Comparison of ENCODE assay signal across 8 cellular contexts in genomic region chr16:87487361-87487924, GRCh38. TPM values are rescaled to one million over a fixed set of nuclear protein-coding genes. Genes with fewer than 3 reads are reported as not detected.
DNase-seq lines count a peak whose midpoint lies in the region; ATAC-seq and TF ChIP-seq lines count a peak whose summit lies in the region.

No MANE protein-coding gene starts in this region.

- peaks cover 17% of the 10 kb centered on the region for H3K79me1 ChIP-seq in neuronal stem cell (ENCODE audit: low read depth, low read length)

- H3K4me3 ChIP-seq in HAP-1 = no peak overlapping the region
- peak overlapping the region; percentile 37 to 51 for H3K4me3 ChIP-seq in esophagus (ENCODE audit: low read depth in 1 of 2, low read length in 2 of 2)
- peak overlapping the region in 1 of 2 donors; percentile 41 for H3K4me3 ChIP-seq in neuronal stem cell (ENCODE audit: low read length in 2 of 2)
- H3K4me3 ChIP-seq in prostate gland = no peak overlapping the region

- ATAC-seq in GM21576 (IDR thresholded peaks at IDR 0.05; ENCODE audit: unreplicated experiment) (no peak), HG03457 (IDR thresholded peaks at IDR 0.05; ENCODE audit: unreplicated experiment) (no peak)

- 32 to 37% methylated on average over 24 of the region's 24 CpGs for WGBS in esophagus, 2 donors
- no CpG with 5 or more reads among the region's 24 CpGs for WGBS in neuronal stem cell (ENCODE audit: extremely low coverage in 2 of 2, insufficient read length in 2 of 2, insufficient replicate concordance in 1 of 2), 2 donors
- WGBS in prostate gland = 53% methylated on average over 24 of the region's 24 CpGs

- H3K27ac ChIP-seq in esophagus (ENCODE audit: low read depth in 2 of 2, low read length in 1 of 2) (peak overlapping the region; percentile 45 to 73), neuronal stem cell (replicated peaks; ENCODE audit: low read length) (no peak overlapping the region), prostate gland (no peak overlapping the region)

- H2BK12ac ChIP-seq in neuronal stem cell (ENCODE audit: low read length) = no peak overlapping the region

- H3K23ac ChIP-seq in neuronal stem cell (ENCODE audit: low read depth, low read length, poor library complexity) = peak overlapping the region; percentile 15

- H3K18ac ChIP-seq in neuronal stem cell (ENCODE audit: low read length) = no peak overlapping the region

- in situ Hi-C loops in HAP-1 (cut with MboI; ENCODE audit: low sequenced_read_pairs) = no loop called here

- H2BK5ac ChIP-seq in neuronal stem cell (ENCODE audit: low read length) = no peak overlapping the region

- H2BK15ac ChIP-seq in neuronal stem cell (ENCODE audit: low read length) = no peak overlapping the region

- no peaks in the 10 kb centered on the region for H3K27me3 ChIP-seq in HAP-1 (ENCODE audit: low read depth)
- no peaks in the 10 kb centered on the region for H3K27me3 ChIP-seq in esophagus (ENCODE audit: control insufficient read depth in 1 of 2, insufficient read depth in 2 of 2, low read length in 2 of 2)
- H3K27me3 ChIP-seq in neuronal stem cell (ENCODE audit: control insufficient read depth in 3 of 3, insufficient read depth in 3 of 3, low read depth in 1 of 3, low read length in 3 of 3) = no peaks in the 10 kb centered on the region
- H3K27me3 ChIP-seq in prostate gland (replicated peaks; ENCODE audit: insufficient read depth) = no peaks in the 10 kb centered on the region

- peak overlapping the region; percentile 43 for H3K4me2 ChIP-seq in neuronal stem cell (ENCODE audit: insufficient read depth, low read length, poor library complexity, severe bottlenecking)

- peak overlapping the region; percentile 96 for H4K91ac ChIP-seq in neuronal stem cell (ENCODE audit: low read depth, low read length, poor library complexity)

- no peaks in the 10 kb centered on the region for H3K9me3 ChIP-seq in HAP-1
- no peaks in the 10 kb centered on the region for H3K9me3 ChIP-seq in esophagus (ENCODE audit: control insufficient read depth in 2 of 2, insufficient read depth in 1 of 2, low read depth in 1 of 2, low read length in 1 of 2)
- H3K9me3 ChIP-seq in neuronal stem cell (replicated peaks in 1 of 2; ENCODE audit: control insufficient read depth in 2 of 2, insufficient read depth in 1 of 2, low read depth in 1 of 2, low read length in 2 of 2) = no peaks in the 10 kb centered on the region
- H3K9me3 ChIP-seq in prostate gland = no peaks in the 10 kb centered on the region

- no peak overlapping the region for H2AK5ac ChIP-seq in neuronal stem cell (ENCODE audit: low read depth, low read length)

- no peak for TF ChIP-seq CTCF in prostate gland (IDR thresholded peaks at IDR 0.05)

- H3K14ac ChIP-seq in neuronal stem cell (ENCODE audit: low read length) = no peak overlapping the region

- H2AFZ ChIP-seq in neuronal stem cell (ENCODE audit: low read length) = no peak overlapping the region

- H3K4me1 ChIP-seq in HAP-1 (peaks cover 11% of the 10 kb centered on the region), esophagus (ENCODE audit: control insufficient read depth in 2 of 2, insufficient read depth in 2 of 2, low read length in 1 of 2) (peaks cover 8 to 17% of the 10 kb centered on the region in 2 donors), neuronal stem cell (ENCODE audit: control insufficient read depth in 2 of 2, insufficient read depth in 1 of 2, low read depth in 1 of 2, low read length in 2 of 2) (peaks cover 15 to 33% of the 10 kb centered on the region in 2 donors), prostate gland (replicated peaks) (peaks cover 14% of the 10 kb centered on the region)

- TF ChIP-seq POLR2A in prostate gland (IDR thresholded peaks at IDR 0.05) = no peak

- H3K36me3 ChIP-seq in HAP-1 (replicated peaks) (peaks cover 3% of the 10 kb centered on the region; the same call in 1 of the 2 replicates), esophagus (ENCODE audit: control insufficient read depth in 2 of 2, insufficient read depth in 2 of 2, low read length in 1 of 2) (peaks cover 0 to 4% of the 10 kb centered on the region in 2 donors), neuronal stem cell (replicated peaks in 1 of 2; ENCODE audit: control insufficient read depth in 2 of 2, insufficient read depth in 2 of 2, low read length in 2 of 2) (peaks cover 3 to 18% of the 10 kb centered on the region in 2 donors), prostate gland (no peaks in the 10 kb centered on the region)

- peak; percentile 14 to 75 for DNase-seq in HAP-1 (ENCODE audit: low spot score in 2 of 2)
- peak; percentile 83 for DNase-seq in NCI-H69 (lab: John Stamatoyannopoulos, UW)
- DNase-seq in neuronal stem cell (ENCODE audit: low spot score) = peak; percentile 26
- no peak for DNase-seq in epidermal melanocyte (ENCODE audit: insufficient read length, low spot score)
- no peak for DNase-seq in prostate gland (ENCODE audit: low spot score)

- no peak overlapping the region for H2BK120ac ChIP-seq in neuronal stem cell (ENCODE audit: low read depth, low read length)

- peak overlapping the region; percentile 86 for H3K9ac ChIP-seq in neuronal stem cell (ENCODE audit: low read depth, low read length, poor library complexity)

- intact Hi-C loops in prostate gland (cut with DNase I) = no loop called here

- no peak overlapping the region for H3K4ac ChIP-seq in neuronal stem cell (ENCODE audit: low read length)

- H4K8ac ChIP-seq in neuronal stem cell (ENCODE audit: low read depth, low read length) = no peak overlapping the region

RNA-seq across cellular contexts. Expression of gene ZCCHC14, which starts 5.4 kb away (rescaled TPM):
- 1 to 10 TPM; 6.8 to 8.0 TPM for polyA plus RNA-seq in esophagus
- 15.1 TPM for polyA plus RNA-seq in neuronal stem cell (2013, experiment 1 of 2)
- 15.8 TPM for polyA plus RNA-seq in neuronal stem cell (2013, experiment 2 of 2)
- total RNA-seq in prostate gland = 10 to 100 TPM; 14.9 to 55.7 TPM

Comparison
In these comparisons a context has a peak if more than half of its experiments do, and no peak if none do; other contexts are left out.
1. DNase-seq: peak in HAP-1 (2 of 2), NCI-H69 (single experiment) and neuronal stem cell (single experiment); none in epidermal melanocyte (single experiment) and prostate gland (single experiment).
2. H3K4me3 ChIP-seq: peak in esophagus (2 of 2); none in HAP-1 (single experiment) and prostate gland (0 of 2).
3. H3K27ac ChIP-seq: peak in esophagus (2 of 2); none in neuronal stem cell (single experiment) and prostate gland (0 of 2).